Comparison of ENCODE assay signal across 2 cellular contexts in the genomic region with DNA sequence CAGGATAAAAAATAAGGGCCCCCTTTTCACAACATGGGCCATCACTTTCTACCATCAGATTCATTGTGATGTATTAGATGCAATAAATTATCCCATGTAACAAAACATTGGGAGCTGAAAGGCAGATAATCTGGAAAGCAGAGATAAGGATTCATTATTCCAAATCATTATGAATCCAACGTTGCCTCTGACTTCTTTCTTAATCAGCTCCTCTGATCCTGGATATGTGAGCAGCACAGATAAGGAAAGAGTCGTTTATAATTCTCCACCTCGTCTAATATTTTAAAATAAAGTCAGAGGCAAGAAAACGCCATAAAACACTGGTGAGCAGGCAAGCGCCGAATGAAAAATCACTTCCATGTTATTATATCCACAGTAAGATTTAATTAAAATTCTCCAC.
TF ChIP-seq lines count a peak whose summit lies in the region.

No MANE protein-coding gene starts in this region.

TF ChIP-seq in GM23338, 12 proteins besides CTCF, POLR2A, EP300 and RAD21 (continued from another document):
- no peak for TF ChIP-seq ZNF331 (CRISPR knock-in tag; IDR thresholded peaks at IDR 0.05; ENCODE audit: low read depth)
TF ChIP-seq in GM23338: peak in this region for 1.

TF ChIP-seq in endothelial cell of umbilical vein, 7 proteins besides CTCF, POLR2A, EP300 and RAD21 (continued from another document):
- TF ChIP-seq POLR2AphosphoS5 (IDR thresholded peaks at IDR 0.05; ENCODE audit: insufficient read depth, low read depth, low read length) (no peak), MAX (IDR thresholded peaks at IDR 0.05; ENCODE audit: insufficient read depth, insufficient read length) (no peak)
